ENCODE assay signal across 33 cellular contexts in the genomic region with DNA sequence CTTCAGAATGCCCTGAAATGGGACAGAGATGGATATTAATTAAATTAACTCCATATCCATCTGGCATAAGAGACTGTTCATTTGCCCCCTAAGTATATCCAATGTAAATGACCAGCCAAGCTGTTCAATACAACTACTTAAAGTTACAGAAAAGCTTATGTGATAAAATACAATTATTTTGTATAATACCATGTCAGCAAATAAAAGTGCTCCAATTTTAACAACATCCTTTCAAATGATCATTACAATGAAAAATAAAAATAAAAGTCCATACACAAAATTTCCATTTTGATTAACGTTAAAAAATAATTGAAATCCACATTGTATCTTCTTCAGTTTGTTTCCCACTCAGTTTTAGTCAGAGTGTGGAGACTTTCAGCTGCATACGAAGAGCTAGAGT. TPM values are rescaled to one million over a fixed set of nuclear protein-coding genes. Genes with fewer than 3 reads are reported as not detected.
"Had no signal": no experiment of that assay in that cellular context is flagged by ENCODE, and none has a peak within 500 bp of the region (broad histone marks: within the 10 kb centered on the region; RNA-seq: fewer than 3 reads in every experiment).

No MANE protein-coding gene starts in this region.

- H3K4me3 Mint-ChIP-seq: activated CD4-positive, alpha-beta memory T cell treated with anti-CD3 and anti-CD28 coated beads, Interleukin-2, amount 10 ng/mL, durations not matched to agents 7 days and 5 days; activated CD4-positive, alpha-beta T cell treated with anti-CD3 and anti-CD28 coated beads, Interleukin-2, amount 10 ng/mL, durations not matched to agents 24 days and 14 days; activated naive CD4-positive, alpha-beta T cell treated with anti-CD3 and anti-CD28 coated beads, Interleukin-2, amount 10 ng/mL, durations not matched to agents 7 days and 5 days; activated naive CD8-positive, alpha-beta T cell treated with anti-CD3 and anti-CD28 coated beads, Interleukin-2, amount 10 ng/mL, durations not matched to agents 7 days and 5 days; activated T-cell treated with anti-CD3 and anti-CD28 coated beads, Interleukin-2, amount 50 U/mL, for 24 hours; effector memory CD8-positive, alpha-beta T cell; nephron progenitor cell; stimulated activated naive B cell treated with anti-CD40 and anti-IgM and Interleukin-4, amounts not matched to agents 10 μg/mL and 1 μg/mL and 100 μg/mL, for 72 hours had no signal

- H3K4me1 Mint-ChIP-seq: activated CD4-positive, alpha-beta memory T cell treated with anti-CD3 and anti-CD28 coated beads, Interleukin-2, amount 10 ng/mL, durations not matched to agents 7 days and 5 days; activated CD4-positive, alpha-beta T cell treated with anti-CD3 and anti-CD28 coated beads, Interleukin-2, amount 10 ng/mL, durations not matched to agents 24 days and 14 days; stimulated activated naive B cell treated with anti-CD40 and anti-IgM and Interleukin-4, amounts not matched to agents 10 μg/mL and 1 μg/mL and 100 μg/mL, for 72 hours had no signal

- ATAC-seq: activated CD4-positive, CD25-positive, alpha-beta regulatory T cell treated with anti-CD3 and anti-CD28 coated beads, Interleukin-2, amount 50 U/mL, for 24 hours; effector memory CD8-positive, alpha-beta T cell; heart right ventricle; pancreas; psoas muscle; stimulated activated naive B cell treated with anti-CD40 and anti-IgM and Interleukin-4, amounts not matched to agents 10 μg/mL and 1 μg/mL and 100 μg/mL, for 72 hours had no signal

- H3K9me3 ChIP-seq: ascending aorta, heart right ventricle, left ventricle myocardium inferior, pancreas, psoas muscle, stomach, tibial nerve had no signal

- H3K4me2 ChIP-seq: smooth muscle cell had no signal

- H3K27ac ChIP-seq: ascending aorta, brain microvascular endothelial cell, heart right ventricle, left ventricle myocardium inferior, pancreas, psoas muscle, stomach, tibial nerve had no signal

- DNase-seq: activated CD4-positive, alpha-beta memory T cell treated with anti-CD3 and anti-CD28 coated beads, Interleukin-2, amount 10 ng/mL, durations not matched to agents 7 days and 5 days; activated CD4-positive, alpha-beta T cell treated with anti-CD3 and anti-CD28 coated beads, Interleukin-2, amount 10 ng/mL, durations not matched to agents 24 days and 14 days; activated CD8-positive, alpha-beta memory T cell treated with anti-CD3 and anti-CD28 coated beads, Interleukin-2, amount 50 U/mL, for 48 hours; activated gamma-delta T cell; activated naive CD4-positive, alpha-beta T cell treated with anti-CD3 and anti-CD28 coated beads, Interleukin-2, amount 10 ng/mL, durations not matched to agents 7 days and 5 days; activated naive CD8-positive, alpha-beta T cell treated with anti-CD3 and anti-CD28 coated beads, Interleukin-2, amount 10 ng/mL, durations not matched to agents 7 days and 5 days; activated T-cell treated with anti-CD3 and anti-CD28 coated beads, Interleukin-2, amount 50 U/mL, for 24 hours; brain microvascular endothelial cell; cortex of kidney; effector memory CD8-positive, alpha-beta T cell; heart right ventricle; islet precursor cell; left ventricle myocardium inferior; nephron progenitor cell; nucleus accumbens; pancreas; psoas muscle; stimulated activated CD4-positive, alpha-beta T cell treated with anti-CD3 and anti-CD28 coated beads, Interleukin-1b, Interleukin-23, amount 100 ng/mL, for 48 hours; stimulated activated naive B cell treated with anti-CD40 and anti-IgM and Interleukin-4, amounts not matched to agents 10 μg/mL and 1 μg/mL and 100 μg/mL, for 72 hours; stomach had no signal

- H3K27me3 ChIP-seq: ascending aorta, brain microvascular endothelial cell, pancreas, stomach, tibial nerve had no signal

- H3K4me1 ChIP-seq: ascending aorta, left ventricle myocardium inferior, pancreas, psoas muscle, stomach, tibial nerve had no signal

- H3K9me3 Mint-ChIP-seq: activated CD4-positive, alpha-beta memory T cell treated with anti-CD3 and anti-CD28 coated beads, Interleukin-2, amount 10 ng/mL, durations not matched to agents 7 days and 5 days; activated CD4-positive, alpha-beta T cell treated with anti-CD3 and anti-CD28 coated beads, Interleukin-2, amount 10 ng/mL, durations not matched to agents 24 days and 14 days; activated naive CD4-positive, alpha-beta T cell treated with anti-CD3 and anti-CD28 coated beads, Interleukin-2, amount 10 ng/mL, durations not matched to agents 7 days and 5 days; activated naive CD8-positive, alpha-beta T cell treated with anti-CD3 and anti-CD28 coated beads, Interleukin-2, amount 10 ng/mL, durations not matched to agents 7 days and 5 days; activated T-cell treated with anti-CD3 and anti-CD28 coated beads, Interleukin-2, amount 50 U/mL, for 24 hours; effector memory CD8-positive, alpha-beta T cell had no signal

- H3K36me3 Mint-ChIP-seq: activated naive CD4-positive, alpha-beta T cell treated with anti-CD3 and anti-CD28 coated beads, Interleukin-2, amount 10 ng/mL, durations not matched to agents 7 days and 5 days; activated naive CD8-positive, alpha-beta T cell treated with anti-CD3 and anti-CD28 coated beads, Interleukin-2, amount 10 ng/mL, durations not matched to agents 7 days and 5 days; stimulated activated naive B cell treated with anti-CD40 and anti-IgM and Interleukin-4, amounts not matched to agents 10 μg/mL and 1 μg/mL and 100 μg/mL, for 72 hours had no signal

- H3K36me3 ChIP-seq: ascending aorta, brain microvascular endothelial cell, heart right ventricle, left ventricle myocardium inferior, pancreas, stomach, tibial nerve had no signal

- H3K4me3 ChIP-seq: ascending aorta, heart right ventricle, left ventricle myocardium inferior, pancreas, psoas muscle, smooth muscle cell, stomach, tibial nerve had no signal

- H3K27ac Mint-ChIP-seq: activated CD4-positive, alpha-beta memory T cell treated with anti-CD3 and anti-CD28 coated beads, Interleukin-2, amount 10 ng/mL, durations not matched to agents 7 days and 5 days; activated CD4-positive, alpha-beta T cell treated with anti-CD3 and anti-CD28 coated beads, Interleukin-2, amount 10 ng/mL, durations not matched to agents 24 days and 14 days; activated naive CD4-positive, alpha-beta T cell treated with anti-CD3 and anti-CD28 coated beads, Interleukin-2, amount 10 ng/mL, durations not matched to agents 7 days and 5 days; activated naive CD8-positive, alpha-beta T cell treated with anti-CD3 and anti-CD28 coated beads, Interleukin-2, amount 10 ng/mL, durations not matched to agents 7 days and 5 days; activated T-cell treated with anti-CD3 and anti-CD28 coated beads, Interleukin-2, amount 50 U/mL, for 24 hours; effector memory CD8-positive, alpha-beta T cell; nephron progenitor cell; stimulated activated naive B cell treated with anti-CD40 and anti-IgM and Interleukin-4, amounts not matched to agents 10 μg/mL and 1 μg/mL and 100 μg/mL, for 72 hours had no signal

RNA-seq across cellular contexts. Expression of a gene that starts 5.7 kb away (rescaled TPM):
- total RNA-seq: activated CD4-positive, alpha-beta memory T cell treated with anti-CD3 and anti-CD28 coated beads, Interleukin-2, amount 10 ng/mL, durations not matched to agents 7 days and 5 days; activated CD4-positive, alpha-beta T cell treated with anti-CD3 and anti-CD28 coated beads, Interleukin-2, amount 10 ng/mL, durations not matched to agents 24 days and 14 days; activated naive CD8-positive, alpha-beta T cell treated with anti-CD3 and anti-CD28 coated beads, Interleukin-2, amount 10 ng/mL, durations not matched to agents 7 days and 5 days; ascending aorta; cardiac septum; chondrocyte; endothelial cell of umbilical vein; fibroblast of lung; fibroblast of villous mesenchyme; left ventricle myocardium inferior; lung microvascular endothelial cell; mucosa of gallbladder; pancreas; psoas muscle; smooth muscle cell; stomach; T-helper 1 cell treated with Interleukin-12 subunit alpha and Interleukin-12 subunit beta and Interleukin-4 antibody, amounts not matched to agents 30 ng/mL and 1 ng/mL, for 36 hours; tibial nerve; urinary bladder had no signal

RNA-seq across cellular contexts. Expression of a gene that starts 51.9 kb away (rescaled TPM):
- total RNA-seq: activated CD4-positive, alpha-beta memory T cell treated with anti-CD3 and anti-CD28 coated beads, Interleukin-2, amount 10 ng/mL, durations not matched to agents 7 days and 5 days; activated CD4-positive, alpha-beta T cell treated with anti-CD3 and anti-CD28 coated beads, Interleukin-2, amount 10 ng/mL, durations not matched to agents 24 days and 14 days; activated naive CD8-positive, alpha-beta T cell treated with anti-CD3 and anti-CD28 coated beads, Interleukin-2, amount 10 ng/mL, durations not matched to agents 7 days and 5 days; ascending aorta; chondrocyte; endothelial cell of umbilical vein; fibroblast of lung; fibroblast of villous mesenchyme; left ventricle myocardium inferior; lung microvascular endothelial cell; mucosa of gallbladder; smooth muscle cell; T-helper 1 cell treated with Interleukin-12 subunit alpha and Interleukin-12 subunit beta and Interleukin-4 antibody, amounts not matched to agents 30 ng/mL and 1 ng/mL, for 36 hours had no signal
